22 cellular contexts compared by ENCODE assay signal in the genomic region with DNA sequence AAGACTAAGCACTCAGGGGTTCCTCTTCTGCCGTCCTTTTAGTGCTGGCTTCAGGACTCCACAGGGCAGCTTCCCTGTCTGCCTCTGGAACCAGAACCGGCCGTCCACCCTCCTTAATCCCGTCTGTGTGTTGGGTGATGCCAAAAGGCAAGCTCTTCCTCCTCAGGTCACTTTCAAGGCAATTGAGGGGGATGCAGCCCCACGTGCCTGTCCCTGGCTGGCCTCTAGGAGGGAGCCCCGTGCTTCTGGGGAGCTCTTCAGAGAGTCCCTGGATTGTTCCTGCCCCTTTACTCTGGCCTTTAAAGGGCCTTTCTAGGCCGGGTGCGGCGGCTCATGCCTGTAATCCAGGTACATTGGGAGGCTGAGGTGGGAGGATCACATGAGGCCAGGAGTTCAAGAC.
DNase-seq lines count a peak whose midpoint lies in the region; ATAC-seq and TF ChIP-seq lines count a peak whose summit lies in the region.
"Had no signal": no experiment of that assay in that cellular context is flagged by ENCODE, and none has a peak within 500 bp of the region (broad histone marks: within the 10 kb centered on the region; RNA-seq: fewer than 3 reads in every experiment).

No MANE protein-coding gene starts in this region.

- no peak overlapping the region for H3K9ac ChIP-seq in endodermal cell (ENCODE audit: extremely low read depth, low read length, poor library complexity, severe bottlenecking)
- H3K9ac ChIP-seq: BLaER1 had no signal

- H3K36me3 ChIP-seq in GM23338 (ENCODE audit: insufficient read depth) (no peaks in the 10 kb centered on the region), endodermal cell (ENCODE audit: control insufficient read depth, insufficient read depth, low read length) (no peaks in the 10 kb centered on the region), spleen (peaks cover 0 to 66% (median 0%) of the 10 kb centered on the region in 6 donors)
- H3K36me3 ChIP-seq: BLaER1 had no signal

- no peaks in the 10 kb centered on the region for H3K4me1 ChIP-seq in GM23338 (ENCODE audit: insufficient read depth)
- no peaks in the 10 kb centered on the region for H3K4me1 ChIP-seq in endodermal cell (ENCODE audit: control insufficient read depth, insufficient read depth, low read length)
- H3K4me1 ChIP-seq in spleen, result peaks cover 0 to 64% (median 6%) of the 10 kb centered on the region in 6 donors

- WGBS in endodermal cell (ENCODE audit: insufficient coverage in 1 of 2, insufficient read length in 1 of 2), 2 experiments, result 89 to 91% methylated on average over 3 to 9 of the region's 9 CpGs
- 74 to 86% (median 81%) methylated on average over 9 of the region's 9 CpGs for WGBS in spleen, 5 donors

- H3K27me3 Mint-ChIP-seq in GM23338 (ENCODE audit: insufficient read depth, low read depth, poor library complexity) (peaks cover 4% of the 10 kb centered on the region), WTC11 (ENCODE audit: low read depth) (no peaks in the 10 kb centered on the region), endodermal cell (ENCODE audit: insufficient read depth) (no peaks in the 10 kb centered on the region), endothelial cell (ENCODE audit: unreplicated experiment) (peaks cover 3% of the 10 kb centered on the region)
- H3K27me3 Mint-ChIP-seq: CD4-positive, CD25-positive, alpha-beta regulatory T cell had no signal

- no peak overlapping the region for H3K27ac Mint-ChIP-seq in GM23338
- H3K27ac Mint-ChIP-seq in WTC11, result no peak overlapping the region
- no peak overlapping the region for H3K27ac Mint-ChIP-seq in endodermal cell
- H3K27ac Mint-ChIP-seq in endothelial cell (ENCODE audit: unreplicated experiment), result no peak overlapping the region
- H3K27ac Mint-ChIP-seq: CD4-positive, CD25-positive, alpha-beta regulatory T cell; CD8-positive, alpha-beta memory T cell; HFFc6 had no signal

- intact Hi-C loops in spleen (cut with DNase I; ENCODE audit: low total_unique reads), result no loop called here

- POLR2A ChIA-PET in WTC11 (lab: Charles Lee), result interaction anchor here (0.7 kb wide), 1 partner anchor 60 kb away, joined by 3 read pairs; no protein-coding TSS in a partner anchor

- H3K9me3 Mint-ChIP-seq in GM23338, result no peaks in the 10 kb centered on the region; the same call in 2 of the 3 replicates
- H3K9me3 Mint-ChIP-seq in WTC11, result peaks cover 3% of the 10 kb centered on the region; the same call in 1 of the 2 replicates
- no peaks in the 10 kb centered on the region for H3K9me3 Mint-ChIP-seq in endodermal cell
- H3K9me3 Mint-ChIP-seq in endothelial cell (ENCODE audit: unreplicated experiment), result no peaks in the 10 kb centered on the region
- H3K9me3 Mint-ChIP-seq: HFFc6 had no signal

- H3K4me1 Mint-ChIP-seq in GM23338 (no peaks in the 10 kb centered on the region), WTC11 (peaks cover 4% of the 10 kb centered on the region; the same call in 1 of the 2 replicates), endodermal cell (no peaks in the 10 kb centered on the region), endothelial cell (ENCODE audit: unreplicated experiment) (peaks cover 4% of the 10 kb centered on the region)
- H3K4me1 Mint-ChIP-seq: CD8-positive, alpha-beta memory T cell; IgD-negative memory B cell had no signal

- peak; percentile 20 to 21; a peak in 2 of 4 replicates for TF ChIP-seq CTCF in GM23338 (conservative IDR thresholded peaks at IDR 0.05; ENCODE audit: low read depth in 2 of 2)
- TF ChIP-seq CTCF in WTC11 (IDR thresholded peaks at IDR 0.05), result no peak
- peak; percentile 30 for TF ChIP-seq CTCF in endodermal cell (conservative IDR thresholded peaks at IDR 0.05)
- TF ChIP-seq CTCF in spleen (IDR thresholded peaks at IDR 0.05 in 8 of 11, conservative IDR thresholded peaks at IDR 0.05 in 3 of 11), result no peak
- no peak for TF ChIP-seq CTCF in endothelial cell (IDR thresholded peaks at IDR 0.05; ENCODE audit: unreplicated experiment)

- H3K9me2 ChIP-seq in GM23338 (ENCODE audit: insufficient read depth), result no peaks in the 10 kb centered on the region

- H3K9me3 ChIP-seq in endodermal cell (ENCODE audit: control insufficient read depth, low read length) (no peaks in the 10 kb centered on the region), spleen (no peaks in the 10 kb centered on the region)

- no peaks in the 10 kb centered on the region for H3K36me3 Mint-ChIP-seq in GM23338 (ENCODE audit: low read depth)
- no peaks in the 10 kb centered on the region for H3K36me3 Mint-ChIP-seq in WTC11
- H3K36me3 Mint-ChIP-seq in endodermal cell (ENCODE audit: low read depth), result no peaks in the 10 kb centered on the region
- no peaks in the 10 kb centered on the region for H3K36me3 Mint-ChIP-seq in endothelial cell (ENCODE audit: low read depth, unreplicated experiment)
- H3K36me3 Mint-ChIP-seq: CD4-positive, CD25-positive, alpha-beta regulatory T cell; CD8-positive, alpha-beta memory T cell had no signal

- DNase-seq in GM23338 (ENCODE audit: low spot score), result peak; percentile 34
- DNase-seq in WTC11 (ENCODE audit: low spot score), result peak; percentile 19
- DNase-seq in endodermal cell, result no peak
- no peak for DNase-seq in spleen
- no peak for DNase-seq in endothelial cell (ENCODE audit: low spot score)
- DNase-seq in mucosa of gallbladder (ENCODE audit: low spot score), result no peak
- DNase-seq in T1000 (lab: John Stamatoyannopoulos, UW), result no peak
- DNase-seq in stimulated activated CD4-positive, alpha-beta T cell treated with anti-CD3 and anti-CD28 coated beads, Interleukin-2, amount 100 ng/mL, for 48 hours, result no peak
- DNase-seq: AML-193; CD4-positive, CD25-positive, alpha-beta regulatory T cell; CD8-positive, alpha-beta memory T cell; COR-L47; DMS 273 treated with DMSO at 0.1 percent for 48 hours; DMS53; DND-41; EL; HCEC 1CT; HFFc6; KG1 had no signal

- H3K27ac ChIP-seq in GM23338 (ENCODE audit: low read depth) (no peak overlapping the region), endodermal cell (ENCODE audit: low read depth, low read length) (no peak overlapping the region), spleen (peak overlapping the region in 7 of 8 donors; percentile 63 to 95 (median 87))
- H3K27ac ChIP-seq: BLaER1 had no signal

- TF ChIP-seq POLR2A in spleen (IDR thresholded peaks at IDR 0.05), result no peak

- no peak overlapping the region for H3K4me3 Mint-ChIP-seq in GM23338
- H3K4me3 Mint-ChIP-seq in WTC11, result no peak overlapping the region
- H3K4me3 Mint-ChIP-seq in endodermal cell, result no peak overlapping the region
- no peak overlapping the region for H3K4me3 Mint-ChIP-seq in endothelial cell (ENCODE audit: unreplicated experiment)
- H3K4me3 Mint-ChIP-seq: CD8-positive, alpha-beta memory T cell; HFFc6; IgD-negative memory B cell had no signal

- H3K4me2 ChIP-seq in GM23338, result no peak overlapping the region

- no peaks in the 10 kb centered on the region for H4K20me1 ChIP-seq in GM23338 (replicated peaks; ENCODE audit: insufficient read depth)
- H4K20me1 ChIP-seq: BLaER1 had no signal

- CTCF ChIA-PET in WTC11 (lab: Charles Lee), result interaction anchor here (0.6 to 1.6 kb wide), 9 partner anchors 9 to 274 kb away, joined by 3 to 8 read pairs (median 3); no protein-coding TSS in a partner anchor

- H3K79me2 ChIP-seq in GM23338 (replicated peaks; ENCODE audit: insufficient read depth), result no peaks in the 10 kb centered on the region

- H3F3A ChIP-seq in GM23338 (replicated peaks; ENCODE audit: low read depth), result no peaks in the 10 kb centered on the region

- ATAC-seq in GM23338 (peak; percentile 80), WTC11 (peak; percentile 71)
- ATAC-seq: GM12878 had no signal

- H2AFZ ChIP-seq in GM23338, result no peak overlapping the region

- H3K27me3 ChIP-seq in GM23338 (ENCODE audit: insufficient read depth) (no peaks in the 10 kb centered on the region), endodermal cell (ENCODE audit: control insufficient read depth, insufficient read depth, low read length, poor library complexity, severe bottlenecking) (no peaks in the 10 kb centered on the region), spleen (replicated peaks in 1 of 7) (peaks cover 0 to 27% (median 0%) of the 10 kb centered on the region in 7 donors)
- H3K27me3 ChIP-seq: BLaER1 had no signal

- no peak overlapping the region for H3K4me3 ChIP-seq in GM23338
- no peak overlapping the region for H3K4me3 ChIP-seq in endodermal cell (ENCODE audit: low read length)
- no peak overlapping the region for H3K4me3 ChIP-seq in spleen
- H3K4me3 ChIP-seq: BLaER1, GM12878 had no signal

TF ChIP-seq in WTC11, 78 proteins besides CTCF, POLR2A, EP300 and RAD21:
- no peak for TF ChIP-seq FOXP1 (CRISPR knock-in tag; IDR thresholded peaks at IDR 0.05; ENCODE audit: borderline replicate concordance)
- TF ChIP-seq, protein P1, sequence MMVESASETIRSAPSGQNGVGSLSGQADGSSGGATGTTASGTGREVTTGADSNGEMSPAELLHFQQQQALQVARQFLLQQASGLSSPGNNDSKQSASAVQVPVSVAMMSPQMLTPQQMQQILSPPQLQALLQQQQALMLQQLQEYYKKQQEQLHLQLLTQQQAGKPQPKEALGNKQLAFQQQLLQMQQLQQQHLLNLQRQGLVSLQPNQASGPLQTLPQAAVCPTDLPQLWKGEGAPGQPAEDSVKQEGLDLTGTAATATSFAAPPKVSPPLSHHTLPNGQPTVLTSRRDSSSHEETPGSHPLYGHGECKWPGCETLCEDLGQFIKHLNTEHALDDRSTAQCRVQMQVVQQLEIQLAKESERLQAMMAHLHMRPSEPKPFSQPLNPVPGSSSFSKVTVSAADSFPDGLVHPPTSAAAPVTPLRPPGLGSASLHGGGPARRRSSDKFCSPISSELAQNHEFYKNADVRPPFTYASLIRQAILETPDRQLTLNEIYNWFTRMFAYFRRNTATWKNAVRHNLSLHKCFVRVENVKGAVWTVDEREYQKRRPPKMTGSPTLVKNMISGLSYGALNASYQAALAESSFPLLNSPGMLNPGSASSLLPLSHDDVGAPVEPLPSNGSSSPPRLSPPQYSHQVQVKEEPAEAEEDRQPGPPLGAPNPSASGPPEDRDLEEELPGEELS (CRISPR knock-in tag; IDR thresholded peaks at IDR 0.05), result no peak
- TF ChIP-seq ZNF416 (CRISPR knock-in tag; IDR thresholded peaks at IDR 0.05), result no peak
- no peak for TF ChIP-seq GABPB1 (CRISPR knock-in tag; IDR thresholded peaks at IDR 0.05)
- no peak for TF ChIP-seq TEAD4 (CRISPR knock-in tag; IDR thresholded peaks at IDR 0.05)
- TF ChIP-seq, protein P2, sequence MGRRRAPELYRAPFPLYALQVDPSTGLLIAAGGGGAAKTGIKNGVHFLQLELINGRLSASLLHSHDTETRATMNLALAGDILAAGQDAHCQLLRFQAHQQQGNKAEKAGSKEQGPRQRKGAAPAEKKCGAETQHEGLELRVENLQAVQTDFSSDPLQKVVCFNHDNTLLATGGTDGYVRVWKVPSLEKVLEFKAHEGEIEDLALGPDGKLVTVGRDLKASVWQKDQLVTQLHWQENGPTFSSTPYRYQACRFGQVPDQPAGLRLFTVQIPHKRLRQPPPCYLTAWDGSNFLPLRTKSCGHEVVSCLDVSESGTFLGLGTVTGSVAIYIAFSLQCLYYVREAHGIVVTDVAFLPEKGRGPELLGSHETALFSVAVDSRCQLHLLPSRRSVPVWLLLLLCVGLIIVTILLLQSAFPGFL (CRISPR knock-in tag; IDR thresholded peaks at IDR 0.05; ENCODE audit: borderline replicate concordance), result no peak
- TF ChIP-seq NFYB (CRISPR knock-in tag; conservative IDR thresholded peaks at IDR 0.05; ENCODE audit: low read depth), result no peak

Comparison
In these comparisons a context has a peak if more than half of its experiments do, and no peak if none do; other contexts are left out.
1. DNase-seq: peak in GM23338 (single experiment) and WTC11 (single experiment); none in endodermal cell (single experiment), spleen (single experiment), endothelial cell (single experiment), mucosa of gallbladder (single experiment), T1000 (single experiment) and stimulated activated CD4-positive, alpha-beta T cell treated with anti-CD3 and anti-CD28 coated beads, Interleukin-2, amount 100 ng/mL, for 48 hours (0 of 2).
2. H3K27ac ChIP-seq: peak in spleen (7 of 8); none in GM23338 (single experiment) and endodermal cell (single experiment).
3. CTCF ChIP-seq: peak in GM23338 (2 of 2) and endodermal cell (single experiment); none in WTC11 (single experiment), spleen (0 of 11) and endothelial cell (single experiment).